ENCODE assay signal across 12 cellular contexts in the genomic region with DNA sequence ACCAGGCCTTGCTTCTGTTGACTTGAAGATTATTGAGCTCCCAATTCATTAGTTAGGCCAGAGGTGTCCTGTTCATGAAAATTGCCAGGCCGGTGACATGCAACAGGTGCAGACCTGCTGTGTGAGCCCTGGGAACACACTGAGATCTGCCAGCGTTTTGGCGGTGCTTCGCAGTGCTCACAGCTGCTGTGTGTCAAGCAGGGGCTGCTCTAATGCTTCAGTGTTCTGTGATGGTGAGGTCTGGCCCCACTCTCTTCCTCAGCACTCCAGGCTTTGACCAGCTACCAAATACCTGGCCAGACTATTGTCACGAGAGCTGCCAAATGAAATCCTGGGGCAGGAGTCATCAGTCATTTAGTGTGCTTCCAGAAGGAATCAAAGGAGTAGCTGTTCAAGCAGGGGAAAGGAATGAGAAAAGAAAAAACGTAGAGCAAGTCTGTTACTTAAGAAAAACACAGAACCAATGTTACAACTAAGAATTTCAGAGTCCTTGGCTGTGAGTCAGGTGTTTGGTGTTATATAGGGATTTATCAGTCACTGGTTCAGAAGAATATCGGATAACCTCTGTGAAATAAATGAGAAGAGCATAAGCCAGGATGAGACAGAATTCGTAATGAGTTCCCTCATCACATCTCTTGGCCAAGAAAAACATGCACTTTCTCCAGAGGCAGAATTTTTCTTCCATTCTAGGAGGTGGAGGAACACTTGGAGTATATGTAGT.
DNase-seq lines count a peak whose midpoint lies in the region; ATAC-seq, FAIRE-seq and TF ChIP-seq lines count a peak whose summit lies in the region.
"Had no signal": no experiment of that assay in that cellular context is flagged by ENCODE, and none has a peak within 500 bp of the region (broad histone marks: within the 10 kb centered on the region; RNA-seq: fewer than 3 reads in every experiment).

No MANE protein-coding gene starts in this region.

- H3K4me1 ChIP-seq in ACC112 (ENCODE audit: control insufficient read depth, insufficient read depth, low read length, unreplicated experiment) = peaks cover 15% of the 10 kb centered on the region
- peaks cover 0 to 6% (median 3%) of the 10 kb centered on the region in 4 experiments; a peak in 3 of 7 replicates for H3K4me1 ChIP-seq in H1 (replicated peaks in 1 of 4; ENCODE audit: control insufficient read depth in 3 of 4, insufficient read depth in 4 of 4, low read length in 3 of 4)
- peaks cover 12% of the 10 kb centered on the region for H3K4me1 ChIP-seq in muscle layer of colon (ENCODE audit: insufficient read depth, low read length)

- H3K27me3 ChIP-seq in ACC112 (ENCODE audit: insufficient read depth, low read length) (no peaks in the 10 kb centered on the region), MG63 (no peaks in the 10 kb centered on the region), H1 (replicated peaks in 1 of 4; ENCODE audit: control insufficient read depth in 3 of 4, extremely low read depth in 1 of 4, insufficient read depth in 3 of 4, low read length in 3 of 4) (no peaks in the 10 kb centered on the region), muscle layer of colon (ENCODE audit: control insufficient read depth in 1 of 2, insufficient read depth in 2 of 2, low read length in 2 of 2) (no peaks in the 10 kb centered on the region)

- H3K23ac ChIP-seq in H1 (ENCODE audit: insufficient read length) = no peak overlapping the region

- no peak for TF ChIP-seq POLR2A in H1 (IDR thresholded peaks at IDR 0.05; ENCODE audit: control extremely low read depth in 1 of 2, low read depth in 2 of 2, low read length in 2 of 2)

- no peak overlapping the region for H2BK20ac ChIP-seq in H1 (ENCODE audit: low read length)

- CTCF ChIA-PET in H1 (lab: Charles Lee; ENCODE audit: partially characterized antibody) = interaction anchor here (0.6 to 1.5 kb wide), 2 partner anchors 10 to 126 kb away, joined by 3 to 5 read pairs; no protein-coding TSS in a partner anchor

- H3K56ac ChIP-seq in H1 (replicated peaks; ENCODE audit: insufficient read length, low read depth, low read length) = no peak overlapping the region

- H3K36me3 ChIP-seq in ACC112 (ENCODE audit: insufficient read depth, low read length) (peaks cover 7% of the 10 kb centered on the region), MG63 (peaks cover 38% of the 10 kb centered on the region), H1 (ENCODE audit: control insufficient read depth in 2 of 4, insufficient read depth in 4 of 4, low read length in 3 of 4) (no peaks in the 10 kb centered on the region), muscle layer of colon (ENCODE audit: insufficient read depth, low read length) (no peaks in the 10 kb centered on the region)

- no peak for TF ChIP-seq CTCF in H1 (IDR thresholded peaks at IDR 0.05; ENCODE audit: control extremely low read depth in 1 of 3, insufficient read depth in 1 of 3, low read depth in 1 of 3, low read length in 3 of 3)

- peak overlapping the region; percentile 29 for H3K4me3 ChIP-seq in ACC112 (ENCODE audit: low read depth, low read length)
- no peak overlapping the region for H3K4me3 ChIP-seq in MG63
- no peak overlapping the region for H3K4me3 ChIP-seq in H1 (ENCODE audit: extremely low read depth in 1 of 4, insufficient read depth in 2 of 4, low read depth in 3 of 4, low read length in 4 of 4)
- H3K4me3 ChIP-seq in muscle layer of colon (ENCODE audit: low read depth in 1 of 2, low read length in 2 of 2) = no peak overlapping the region

- H3K79me1 ChIP-seq in H1 (ENCODE audit: low read depth, low read length) = no peaks in the 10 kb centered on the region

- H3K14ac ChIP-seq in H1 (ENCODE audit: insufficient read length) = no peak overlapping the region

- peak; percentile 88 for DNase-seq in MG63
- DNase-seq in H1 (ENCODE audit: low read depth in 1 of 2, low spot score in 2 of 2) = no peak
- DNase-seq in activated CD4-positive, alpha-beta T cell treated with anti-CD3 and anti-CD28 coated beads, Interleukin-2, amount 50 U/mL, for 4 hours = no peak
- DNase-seq in OCI-M2 (lab: John Stamatoyannopoulos, UW; ENCODE audit: unreplicated experiment) = no peak
- DNase-seq in NCI-H1417 treated with DMSO at 0.1 percent for 48 hours (lab: John Stamatoyannopoulos, UW) = no peak
- DNase-seq: Kasumi-1, T-helper 2 cell had no signal

- H3K79me2 ChIP-seq in ACC112 (ENCODE audit: control insufficient read depth, insufficient read depth, low read length, unreplicated experiment) (no peaks in the 10 kb centered on the region), H1 (ENCODE audit: control insufficient read depth in 1 of 2, insufficient read depth in 2 of 2, low read length in 2 of 2) (no peaks in the 10 kb centered on the region)

- no peaks in the 10 kb centered on the region for H4K20me1 ChIP-seq in H1 (replicated peaks in 1 of 2; ENCODE audit: control insufficient read depth in 1 of 2, insufficient read depth in 2 of 2, low read length in 2 of 2)

- WGBS in H1 (ENCODE audit: extremely low coverage in 1 of 2, insufficient coverage in 1 of 2, insufficient read length in 1 of 2, insufficient replicate concordance in 2 of 2, low coverage in 1 of 2, low lambda C conversion rate in 2 of 2, missing lambda C conversion rate in 1 of 2), 2 experiments = 82% methylated on average over 8 of the region's 8 CpGs; no CpG with 5 or more reads in 1 of the 2 experiments

- H3K9me3 ChIP-seq in MG63 (peaks cover 7% of the 10 kb centered on the region; the same call in 1 of the 2 replicates), H1 (ENCODE audit: insufficient read depth in 2 of 2, low read depth in 1 of 2, low read length in 1 of 2) (no peaks in the 10 kb centered on the region), muscle layer of colon (ENCODE audit: low read length) (no peaks in the 10 kb centered on the region)

- FAIRE-seq in H1 (lab: Jason Lieb, UNC) = no peak
- FAIRE-seq: A204.1, islet of Langerhans had no signal

- H4K8ac ChIP-seq in H1 (ENCODE audit: extremely low read depth, insufficient read depth, low read length) = no peak overlapping the region

- H3K9ac ChIP-seq in H1 (replicated peaks in 1 of 4; ENCODE audit: extremely low read depth in 1 of 4, low read depth in 3 of 4, low read length in 3 of 4) = no peak overlapping the region
- no peak overlapping the region for H3K9ac ChIP-seq in muscle layer of colon (ENCODE audit: low read length)

- ATAC-seq in HG03039 (IDR thresholded peaks at IDR 0.05; ENCODE audit: unreplicated experiment) = no peak

- H2BK5ac ChIP-seq in H1 (ENCODE audit: low read depth, low read length) = no peak overlapping the region

- H2AK5ac ChIP-seq in H1 (ENCODE audit: low read depth, low read length) = peak overlapping the region; percentile 58; the same call in 1 of the 2 replicates

- H3K18ac ChIP-seq in H1 (ENCODE audit: extremely low read depth, low read length) = no peak overlapping the region

- TF ChIP-seq RAD21 in H1 (IDR thresholded peaks at IDR 0.05 in 1 of 2, conservative IDR thresholded peaks at IDR 0.05 in 1 of 2; ENCODE audit: low read depth in 2 of 2, low read length in 2 of 2) = no peak

- H3K27ac ChIP-seq in ACC112 (ENCODE audit: low read depth, low read length) (peak overlapping the region; percentile 69), H1 (ENCODE audit: low read depth, low read length) (no peak overlapping the region), muscle layer of colon (ENCODE audit: low read depth, low read length) (peak overlapping the region; percentile 63)

- H4K91ac ChIP-seq in H1 (replicated peaks; ENCODE audit: insufficient read length, low read length) = no peak overlapping the region

- no peak overlapping the region for H4K5ac ChIP-seq in H1 (ENCODE audit: insufficient read length, low read depth, low read length)

- no peak overlapping the region for H3K4me2 ChIP-seq in H1 (ENCODE audit: insufficient read depth in 1 of 2, low read depth in 2 of 2, low read length in 2 of 2)

- POLR2A ChIA-PET in H1 (lab: Charles Lee; ENCODE audit: partially characterized antibody) = no interaction called here

- peak overlapping the region; percentile 55; the same call in 1 of the 2 replicates for H2BK12ac ChIP-seq in H1 (ENCODE audit: low read depth, low read length)

- H3K4ac ChIP-seq in H1 (replicated peaks; ENCODE audit: insufficient read length, low read depth, low read length) = no peak overlapping the region

- H3K23me2 ChIP-seq in H1 (ENCODE audit: low read depth, low read length) = no peaks in the 10 kb centered on the region

- H2BK15ac ChIP-seq in H1 (ENCODE audit: low read length) = no peak overlapping the region

- TF ChIP-seq EP300 in H1 (IDR thresholded peaks at IDR 0.05; ENCODE audit: borderline replicate concordance in 1 of 2, low read depth in 2 of 2, low read length in 2 of 2) = no peak

- no peak overlapping the region for H2BK120ac ChIP-seq in H1 (replicated peaks; ENCODE audit: low read depth, low read length)

- peak overlapping the region; percentile 28 for H2AFZ ChIP-seq in ACC112 (ENCODE audit: low read length, unreplicated experiment)
- H2AFZ ChIP-seq in H1 (ENCODE audit: low read length) = no peak overlapping the region

TF ChIP-seq in H1, 55 proteins besides CTCF, POLR2A, EP300 and RAD21 (continues in another document):
- TF ChIP-seq SUZ12 (IDR thresholded peaks at IDR 0.05; ENCODE audit: low read length) = no peak
- TF ChIP-seq POU5F1 (IDR thresholded peaks at IDR 0.05; ENCODE audit: low read depth, low read length) = no peak
- no peak for TF ChIP-seq NANOG (IDR thresholded peaks at IDR 0.05; ENCODE audit: insufficient read depth, low read depth, low read length, poor library complexity, severe bottlenecking)
- TF ChIP-seq E2F6 (IDR thresholded peaks at IDR 0.05) = no peak
- TF ChIP-seq RNF2 (IDR thresholded peaks at IDR 0.05; ENCODE audit: borderline replicate concordance, low read depth, low read length, missing control alignments, poor library complexity, severe bottlenecking) = no peak
- no peak for TF ChIP-seq EGR1 (IDR thresholded peaks at IDR 0.05; ENCODE audit: borderline replicate concordance, low read depth, low read length)
- no peak for TF ChIP-seq CREB1 (IDR thresholded peaks at IDR 0.05)
- TF ChIP-seq KDM1A (IDR thresholded peaks at IDR 0.05; ENCODE audit: borderline replicate concordance, low read length) = no peak
- TF ChIP-seq MAX (IDR thresholded peaks at IDR 0.05) = no peak
- TF ChIP-seq SP2 (IDR thresholded peaks at IDR 0.05; ENCODE audit: low read length) = no peak
- TF ChIP-seq CBX8 (IDR thresholded peaks at IDR 0.05; ENCODE audit: borderline replicate concordance, low read depth, low read length) = no peak
